Comparison of ENCODE assay signal across 8 cellular contexts in genomic region chr7:38178695-38179344, GRCh38. TPM values are rescaled to one million over a fixed set of nuclear protein-coding genes. Genes with fewer than 3 reads are reported as not detected.
DNase-seq lines count a peak whose midpoint lies in the region; ATAC-seq, FAIRE-seq and TF ChIP-seq lines count a peak whose summit lies in the region.

No MANE protein-coding gene starts in this region.

- FAIRE-seq in RCC 7860 (lab: Jason Lieb, UNC) = peak; percentile 14

- H3K27ac ChIP-seq in AG04450 (ENCODE audit: low read depth, low read length) = peak overlapping the region; percentile 84
- H3K27ac ChIP-seq in ectodermal cell (ENCODE audit: insufficient read depth, low read depth, low read length, poor library complexity, severe bottlenecking) = peak overlapping the region; percentile 56
- H3K27ac ChIP-seq in muscle layer of duodenum (ENCODE audit: low read length) = peak overlapping the region; percentile 90

- H3K27me3 ChIP-seq in AG04450 (ENCODE audit: control insufficient read depth, insufficient read depth, low read length) (no peaks in the 10 kb centered on the region), ectodermal cell (ENCODE audit: control insufficient read depth, insufficient read depth, low read length, poor library complexity, severe bottlenecking) (no peaks in the 10 kb centered on the region), muscle layer of duodenum (ENCODE audit: low read depth, low read length) (no peaks in the 10 kb centered on the region)

- H3K9me3 ChIP-seq in AG04450 (ENCODE audit: control insufficient read depth, insufficient read depth, low read length) = no peaks in the 10 kb centered on the region
- no peaks in the 10 kb centered on the region for H3K9me3 ChIP-seq in ectodermal cell (ENCODE audit: control insufficient read depth, low read length)
- no peaks in the 10 kb centered on the region for H3K9me3 ChIP-seq in muscle layer of duodenum (ENCODE audit: control insufficient read depth in 1 of 2, low read length in 2 of 2)

- peak; percentile 26 for ATAC-seq in GM18508 (IDR thresholded peaks at IDR 0.05; ENCODE audit: insufficient read depth, unreplicated experiment)
- ATAC-seq in HG02943 (IDR thresholded peaks at IDR 0.05; ENCODE audit: low read depth, unreplicated experiment) = peak; percentile 33

- WGBS in ectodermal cell, 2 experiments = 26 to 28% methylated on average over 14 to 15 of the region's 15 CpGs

- H3K4me3 ChIP-seq in AG04450 (ENCODE audit: low read depth, low read length) (peak overlapping the region; percentile 84), ectodermal cell (ENCODE audit: insufficient read depth, low read depth, low read length) (peak overlapping the region; percentile 82), muscle layer of duodenum (ENCODE audit: low read depth in 1 of 2, low read length in 2 of 2) (peak overlapping the region; percentile 71 to 90)

- POLR2A ChIA-PET in AG04450 (lab: Yijun Ruan, JAX) = interaction anchor here (1.2 kb wide), 1 partner anchor 13 kb away, joined by 3 read pairs; no protein-coding TSS in a partner anchor

- H3K36me3 ChIP-seq in ectodermal cell (ENCODE audit: control insufficient read depth, insufficient read depth, low read length) = no peaks in the 10 kb centered on the region
- H3K36me3 ChIP-seq in muscle layer of duodenum (ENCODE audit: control insufficient read depth in 1 of 2, insufficient read depth in 2 of 2, low read length in 2 of 2) = no peaks in the 10 kb centered on the region

- DNase-seq in AG04450 (ENCODE audit: low read depth, low spot score) (no peak), RCC 7860 (ENCODE audit: low spot score) (peak; percentile 31), NCI-H1436 treated with DMSO at 0.1 percent for 48 hours (lab: John Stamatoyannopoulos, UW) (no peak), nucleus accumbens (lab: John Stamatoyannopoulos, UW) (no peak)

- CTCF ChIA-PET in AG04450 (lab: Charles Lee) = interaction anchor here (1.0 to 1.8 kb wide), 4 partner anchors 37 to 191 kb away, joined by 5 to 23 read pairs (median 6); no protein-coding TSS in a partner anchor

- no peak for TF ChIP-seq CTCF in AG04450 (IDR thresholded peaks at IDR 0.05; ENCODE audit: low read depth, low read length)

- peaks cover 12% of the 10 kb centered on the region for H3K4me1 ChIP-seq in ectodermal cell (ENCODE audit: control insufficient read depth, insufficient read depth, low read length)
- H3K4me1 ChIP-seq in muscle layer of duodenum (ENCODE audit: control insufficient read depth in 1 of 2, insufficient read depth in 2 of 2, low read length in 2 of 2) = peaks cover 7 to 27% of the 10 kb centered on the region in 2 donors

RNA-seq across cellular contexts. Expression of gene STARD3NL, which starts 0.8 kb away (rescaled TPM):
- polyA plus RNA-seq in AG04450 (2011; rRNA removed) = 63.8 and 93.4 TPM in 2 replicates
- polyA minus RNA-seq in AG04450 (2011; rRNA and poly(A)+ RNA removed) = 24.4 and 32.7 TPM in 2 replicates
- polyA plus RNA-seq in ectodermal cell (2013, experiment 1 of 4) = 74.1 TPM
- 67.8 TPM for polyA plus RNA-seq in ectodermal cell (2013, experiment 2 of 4)
- 63.3 TPM for polyA plus RNA-seq in ectodermal cell (2013, experiment 3 of 4)
- 65.1 TPM for polyA plus RNA-seq in ectodermal cell (2013, experiment 4 of 4)
